8 cellular contexts compared by ENCODE assay signal in genomic region chr12:8914716-8915526, GRCh38. TPM values are rescaled to one million over a fixed set of nuclear protein-coding genes. Genes with fewer than 3 reads are reported as not detected.
DNase-seq lines count a peak whose midpoint lies in the region; ATAC-seq and TF ChIP-seq lines count a peak whose summit lies in the region.

No MANE protein-coding gene starts in this region.

- no peaks in the 10 kb centered on the region for H3K9me3 Mint-ChIP-seq in CD14-positive monocyte

- peak; percentile 79 for ATAC-seq in HG02588 (IDR thresholded peaks at IDR 0.05; ENCODE audit: unreplicated experiment)
- peak; percentile 85 to 88 for ATAC-seq in activated CD4-positive, CD25-positive, alpha-beta regulatory T cell treated with anti-CD3 and anti-CD28 coated beads, Interleukin-2, amount 50 U/mL, for 24 hours
- ATAC-seq in left lobe of liver: peak; percentile 87

- H3K4me1 Mint-ChIP-seq in CD14-positive monocyte: peaks cover 8% of the 10 kb centered on the region

- H3K27me3 Mint-ChIP-seq in CD14-positive monocyte (ENCODE audit: low read depth in 3 of 3): peaks cover 0 to 2% (median 2%) of the 10 kb centered on the region in 3 donors

- H3K27ac Mint-ChIP-seq in CD14-positive monocyte: no peak overlapping the region

- intact Hi-C loops in CD14-positive monocyte (cut with micrococcal nuclease): no loop called here

- H3K4me3 Mint-ChIP-seq in CD14-positive monocyte: no peak overlapping the region

- H3K4me3 ChIP-seq in GM12865 (ENCODE audit: low read depth, low read length): peak overlapping the region; percentile 74

- peak; percentile 73 for DNase-seq in GM12865 (ENCODE audit: low read depth)
- DNase-seq in NCI-H146 treated with DMSO at 0.1 percent for 48 hours (lab: John Stamatoyannopoulos, UW; ENCODE audit: unreplicated experiment): peak; percentile 87
- peak; percentile 50 for DNase-seq in cerebellum (ENCODE audit: low spot score)
- peak; percentile 61 for DNase-seq in left lobe of liver (ENCODE audit: low spot score)
- peak; percentile 28 for DNase-seq in stimulated activated CD4-positive, alpha-beta T cell treated with anti-CD3 and anti-CD28 coated beads, Interleukin-2, amount 100 ng/mL, for 4 hours (ENCODE audit: low read depth)
- no peak for DNase-seq in CD14-positive monocyte (ENCODE audit: low spot score)

- TF ChIP-seq CTCF in GM12865 (IDR thresholded peaks at IDR 0.05; ENCODE audit: insufficient read depth, low read depth, low read length, missing control alignments) (no peak), CD14-positive monocyte (IDR thresholded peaks at IDR 0.05) (no peak)

- H3K36me3 Mint-ChIP-seq in CD14-positive monocyte: no peaks in the 10 kb centered on the region

RNA-seq across cellular contexts. Expression of gene PHC1, which starts 0.6 kb away (rescaled TPM):
- 42.8 TPM for total RNA-seq in cerebellum
- 4.6 TPM for total RNA-seq in left lobe of liver
- polyA plus RNA-seq in CD14-positive monocyte: 1 to 10 TPM in 1 of 2 donors, under 1 TPM in 1; 0.58 to 1.4 TPM

RNA-seq across cellular contexts. Expression of gene M6PR, which starts 34.5 kb away (rescaled TPM):
- total RNA-seq in cerebellum (60.3 TPM), left lobe of liver (40.4 TPM)
- 100 to 1,000 TPM; 268 to 285 TPM for polyA plus RNA-seq in CD14-positive monocyte
